18 cellular contexts compared by ENCODE assay signal in genomic region chr15:44802336-44802735, GRCh38.
"Had no signal": no experiment of that assay in that cellular context is flagged by ENCODE, and none has a peak within 500 bp of the region (broad histone marks: within the 10 kb centered on the region; RNA-seq: fewer than 3 reads in every experiment).

No MANE protein-coding gene starts in this region.

- DNase-seq: activated CD4-positive, alpha-beta memory T cell treated with anti-CD3 and anti-CD28 coated beads, Interleukin-2, amount 10 ng/mL, durations not matched to agents 7 days and 5 days; activated naive CD4-positive, alpha-beta T cell treated with anti-CD3 and anti-CD28 coated beads, Interleukin-2, amount 50 U/mL, for 16 hours; adrenal gland; caudate nucleus; colonic mucosa; effector CD4-positive, alpha-beta T cell; left lung; occipital lobe; psoas muscle; spleen; stimulated activated CD4-positive, alpha-beta T cell treated with anti-CD3 and anti-CD28 coated beads, Interleukin-2, amount 100 ng/mL, for 24 hours; stimulated activated naive CD4-positive, alpha-beta T cell treated with Interleukin-2 at 50 U/mL for 16 hours; upper lobe of left lung had no signal

- H3K4me3 ChIP-seq: adrenal gland, colonic mucosa, gastroesophageal sphincter, left lung, psoas muscle, spleen, upper lobe of left lung had no signal

- H3K4me1 ChIP-seq: adrenal gland, colonic mucosa, gastroesophageal sphincter, left lung, psoas muscle had no signal

- H3K36me3 ChIP-seq: adrenal gland, colonic mucosa, gastroesophageal sphincter, left lung, spleen, upper lobe of left lung had no signal

- H3K9me3 ChIP-seq: adrenal gland, colonic mucosa, gastroesophageal sphincter, left lung, psoas muscle, spleen, upper lobe of left lung had no signal

- ATAC-seq: gastroesophageal sphincter, left lung, psoas muscle, sciatic nerve had no signal

- H3K27ac Mint-ChIP-seq: activated CD4-positive, alpha-beta memory T cell treated with anti-CD3 and anti-CD28 coated beads, Interleukin-2, amount 10 ng/mL, durations not matched to agents 7 days and 5 days; nephron; T-helper 2 cell treated with Interferon-gamma antibody and Interleukin-4, amounts not matched to agents 5 μg/mL and 100 μg/mL, for 36 hours had no signal

- H3K9me3 Mint-ChIP-seq: activated CD4-positive, alpha-beta memory T cell treated with anti-CD3 and anti-CD28 coated beads, Interleukin-2, amount 10 ng/mL, durations not matched to agents 7 days and 5 days; nephron; T-helper 2 cell treated with Interferon-gamma antibody and Interleukin-4, amounts not matched to agents 5 μg/mL and 100 μg/mL, for 36 hours had no signal

- H3K4me3 Mint-ChIP-seq: activated CD4-positive, alpha-beta memory T cell treated with anti-CD3 and anti-CD28 coated beads, Interleukin-2, amount 10 ng/mL, durations not matched to agents 7 days and 5 days; nephron; T-helper 2 cell treated with Interferon-gamma antibody and Interleukin-4, amounts not matched to agents 5 μg/mL and 100 μg/mL, for 36 hours had no signal

- H3K27me3 ChIP-seq: adrenal gland, colonic mucosa, left lung, spleen, upper lobe of left lung had no signal

- H3K27ac ChIP-seq: adrenal gland, colonic mucosa, epithelial cell of prostate, gastroesophageal sphincter, left lung, psoas muscle, upper lobe of left lung had no signal
